In the genomic region with DNA sequence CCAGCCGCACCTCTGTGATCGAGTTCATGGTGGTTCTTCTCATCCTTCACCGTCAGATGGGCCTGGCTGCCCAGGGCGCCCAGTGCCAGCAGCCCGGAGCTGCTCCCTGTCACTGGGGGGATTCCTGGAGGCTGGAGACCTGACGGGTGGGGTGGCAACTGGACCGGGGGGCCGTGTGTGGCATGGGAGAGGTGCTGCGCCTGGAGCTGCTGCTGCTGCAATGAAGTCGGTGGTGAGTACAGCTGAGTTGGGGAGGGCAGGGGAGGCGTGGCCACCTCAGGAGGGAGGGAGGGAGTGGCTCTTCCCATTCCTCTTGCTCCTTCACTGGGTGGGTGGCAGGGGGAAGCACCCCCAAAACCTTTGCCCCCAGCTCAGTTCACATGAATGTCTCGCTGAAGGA, we compare ENCODE assay signal across 1 cellular context.
TF ChIP-seq lines count a peak whose summit lies in the region.

No MANE protein-coding gene starts in this region.

TF ChIP-seq in GM23338, 12 proteins besides CTCF, POLR2A, EP300 and RAD21:
- TF ChIP-seq, protein P1, sequence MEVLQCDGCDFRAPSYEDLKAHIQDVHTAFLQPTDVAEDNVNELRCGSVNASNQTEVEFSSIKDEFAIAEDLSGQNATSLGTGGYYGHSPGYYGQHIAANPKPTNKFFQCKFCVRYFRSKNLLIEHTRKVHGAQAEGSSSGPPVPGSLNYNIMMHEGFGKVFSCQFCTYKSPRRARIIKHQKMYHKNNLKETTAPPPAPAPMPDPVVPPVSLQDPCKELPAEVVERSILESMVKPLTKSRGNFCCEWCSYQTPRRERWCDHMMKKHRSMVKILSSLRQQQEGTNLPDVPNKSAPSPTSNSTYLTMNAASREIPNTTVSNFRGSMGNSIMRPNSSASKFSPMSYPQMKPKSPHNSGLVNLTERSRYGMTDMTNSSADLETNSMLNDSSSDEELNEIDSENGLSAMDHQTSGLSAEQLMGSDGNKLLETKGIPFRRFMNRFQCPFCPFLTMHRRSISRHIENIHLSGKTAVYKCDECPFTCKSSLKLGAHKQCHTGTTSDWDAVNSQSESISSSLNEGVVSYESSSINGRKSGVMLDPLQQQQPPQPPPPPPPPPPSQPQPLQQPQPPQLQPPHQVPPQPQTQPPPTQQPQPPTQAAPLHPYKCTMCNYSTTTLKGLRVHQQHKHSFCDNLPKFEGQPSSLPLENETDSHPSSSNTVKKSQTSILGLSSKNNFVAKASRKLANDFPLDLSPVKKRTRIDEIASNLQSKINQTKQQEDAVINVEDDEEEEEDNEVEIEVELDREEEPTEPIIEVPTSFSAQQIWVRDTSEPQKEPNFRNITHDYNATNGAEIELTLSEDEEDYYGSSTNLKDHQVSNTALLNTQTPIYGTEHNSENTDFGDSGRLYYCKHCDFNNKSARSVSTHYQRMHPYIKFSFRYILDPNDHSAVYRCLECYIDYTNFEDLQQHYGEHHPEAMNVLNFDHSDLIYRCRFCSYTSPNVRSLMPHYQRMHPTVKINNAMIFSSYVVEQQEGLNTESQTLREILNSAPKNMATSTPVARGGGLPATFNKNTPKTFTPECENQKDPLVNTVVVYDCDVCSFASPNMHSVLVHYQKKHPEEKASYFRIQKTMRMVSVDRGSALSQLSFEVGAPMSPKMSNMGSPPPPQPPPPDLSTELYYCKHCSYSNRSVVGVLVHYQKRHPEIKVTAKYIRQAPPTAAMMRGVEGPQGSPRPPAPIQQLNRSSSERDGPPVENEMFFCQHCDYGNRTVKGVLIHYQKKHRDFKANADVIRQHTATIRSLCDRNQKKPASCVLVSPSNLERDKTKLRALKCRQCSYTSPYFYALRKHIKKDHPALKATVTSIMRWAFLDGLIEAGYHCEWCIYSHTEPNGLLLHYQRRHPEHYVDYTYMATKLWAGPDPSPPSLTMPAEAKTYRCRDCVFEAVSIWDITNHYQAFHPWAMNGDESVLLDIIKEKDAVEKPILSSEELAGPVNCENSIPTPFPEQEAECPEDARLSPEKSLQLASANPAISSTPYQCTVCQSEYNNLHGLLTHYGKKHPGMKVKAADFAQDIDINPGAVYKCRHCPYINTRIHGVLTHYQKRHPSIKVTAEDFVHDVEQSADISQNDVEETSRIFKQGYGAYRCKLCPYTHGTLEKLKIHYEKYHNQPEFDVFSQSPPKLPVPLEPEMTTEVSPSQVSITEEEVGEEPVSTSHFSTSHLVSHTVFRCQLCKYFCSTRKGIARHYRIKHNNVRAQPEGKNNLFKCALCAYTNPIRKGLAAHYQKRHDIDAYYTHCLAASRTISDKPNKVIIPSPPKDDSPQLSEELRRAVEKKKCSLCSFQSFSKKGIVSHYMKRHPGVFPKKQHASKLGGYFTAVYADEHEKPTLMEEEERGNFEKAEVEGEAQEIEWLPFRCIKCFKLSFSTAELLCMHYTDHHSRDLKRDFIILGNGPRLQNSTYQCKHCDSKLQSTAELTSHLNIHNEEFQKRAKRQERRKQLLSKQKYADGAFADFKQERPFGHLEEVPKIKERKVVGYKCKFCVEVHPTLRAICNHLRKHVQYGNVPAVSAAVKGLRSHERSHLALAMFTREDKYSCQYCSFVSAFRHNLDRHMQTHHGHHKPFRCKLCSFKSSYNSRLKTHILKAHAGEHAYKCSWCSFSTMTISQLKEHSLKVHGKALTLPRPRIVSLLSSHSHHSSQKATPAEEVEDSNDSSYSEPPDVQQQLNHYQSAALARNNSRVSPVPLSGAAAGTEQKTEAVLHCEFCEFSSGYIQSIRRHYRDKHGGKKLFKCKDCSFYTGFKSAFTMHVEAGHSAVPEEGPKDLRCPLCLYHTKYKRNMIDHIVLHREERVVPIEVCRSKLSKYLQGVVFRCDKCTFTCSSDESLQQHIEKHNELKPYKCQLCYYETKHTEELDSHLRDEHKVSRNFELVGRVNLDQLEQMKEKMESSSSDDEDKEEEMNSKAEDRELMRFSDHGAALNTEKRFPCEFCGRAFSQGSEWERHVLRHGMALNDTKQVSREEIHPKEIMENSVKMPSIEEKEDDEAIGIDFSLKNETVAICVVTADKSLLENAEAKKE (CRISPR knock-in tag; IDR thresholded peaks at IDR 0.05), result no peak
- TF ChIP-seq, protein P2, sequence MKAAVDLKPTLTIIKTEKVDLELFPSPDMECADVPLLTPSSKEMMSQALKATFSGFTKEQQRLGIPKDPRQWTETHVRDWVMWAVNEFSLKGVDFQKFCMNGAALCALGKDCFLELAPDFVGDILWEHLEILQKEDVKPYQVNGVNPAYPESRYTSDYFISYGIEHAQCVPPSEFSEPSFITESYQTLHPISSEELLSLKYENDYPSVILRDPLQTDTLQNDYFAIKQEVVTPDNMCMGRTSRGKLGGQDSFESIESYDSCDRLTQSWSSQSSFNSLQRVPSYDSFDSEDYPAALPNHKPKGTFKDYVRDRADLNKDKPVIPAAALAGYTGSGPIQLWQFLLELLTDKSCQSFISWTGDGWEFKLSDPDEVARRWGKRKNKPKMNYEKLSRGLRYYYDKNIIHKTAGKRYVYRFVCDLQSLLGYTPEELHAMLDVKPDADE (IDR thresholded peaks at IDR 0.05), result no peak
- TF ChIP-seq CREB1 (CRISPR knock-in tag; IDR thresholded peaks at IDR 0.05; ENCODE audit: low read depth), result no peak
- TF ChIP-seq POLR2AphosphoS5 (IDR thresholded peaks at IDR 0.05; ENCODE audit: low read depth), result no peak
- TF ChIP-seq STAT1 (IDR thresholded peaks at IDR 0.05; ENCODE audit: unreplicated experiment), result no peak
- no peak for TF ChIP-seq EZH2phosphoT487 (IDR thresholded peaks at IDR 0.05; ENCODE audit: unreplicated experiment)
- no peak for TF ChIP-seq JUNB (IDR thresholded peaks at IDR 0.05; ENCODE audit: unreplicated experiment)
- no peak for TF ChIP-seq NANOG (IDR thresholded peaks at IDR 0.05; ENCODE audit: borderline replicate concordance)
- no peak for TF ChIP-seq ZNF114 (CRISPR knock-in tag; IDR thresholded peaks at IDR 0.05)
- no peak for TF ChIP-seq EZH2 (IDR thresholded peaks at IDR 0.05; ENCODE audit: low read depth, unreplicated experiment)
- TF ChIP-seq, protein P3, sequence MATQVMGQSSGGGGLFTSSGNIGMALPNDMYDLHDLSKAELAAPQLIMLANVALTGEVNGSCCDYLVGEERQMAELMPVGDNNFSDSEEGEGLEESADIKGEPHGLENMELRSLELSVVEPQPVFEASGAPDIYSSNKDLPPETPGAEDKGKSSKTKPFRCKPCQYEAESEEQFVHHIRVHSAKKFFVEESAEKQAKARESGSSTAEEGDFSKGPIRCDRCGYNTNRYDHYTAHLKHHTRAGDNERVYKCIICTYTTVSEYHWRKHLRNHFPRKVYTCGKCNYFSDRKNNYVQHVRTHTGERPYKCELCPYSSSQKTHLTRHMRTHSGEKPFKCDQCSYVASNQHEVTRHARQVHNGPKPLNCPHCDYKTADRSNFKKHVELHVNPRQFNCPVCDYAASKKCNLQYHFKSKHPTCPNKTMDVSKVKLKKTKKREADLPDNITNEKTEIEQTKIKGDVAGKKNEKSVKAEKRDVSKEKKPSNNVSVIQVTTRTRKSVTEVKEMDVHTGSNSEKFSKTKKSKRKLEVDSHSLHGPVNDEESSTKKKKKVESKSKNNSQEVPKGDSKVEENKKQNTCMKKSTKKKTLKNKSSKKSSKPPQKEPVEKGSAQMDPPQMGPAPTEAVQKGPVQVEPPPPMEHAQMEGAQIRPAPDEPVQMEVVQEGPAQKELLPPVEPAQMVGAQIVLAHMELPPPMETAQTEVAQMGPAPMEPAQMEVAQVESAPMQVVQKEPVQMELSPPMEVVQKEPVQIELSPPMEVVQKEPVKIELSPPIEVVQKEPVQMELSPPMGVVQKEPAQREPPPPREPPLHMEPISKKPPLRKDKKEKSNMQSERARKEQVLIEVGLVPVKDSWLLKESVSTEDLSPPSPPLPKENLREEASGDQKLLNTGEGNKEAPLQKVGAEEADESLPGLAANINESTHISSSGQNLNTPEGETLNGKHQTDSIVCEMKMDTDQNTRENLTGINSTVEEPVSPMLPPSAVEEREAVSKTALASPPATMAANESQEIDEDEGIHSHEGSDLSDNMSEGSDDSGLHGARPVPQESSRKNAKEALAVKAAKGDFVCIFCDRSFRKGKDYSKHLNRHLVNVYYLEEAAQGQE (IDR thresholded peaks at IDR 0.05; ENCODE audit: unreplicated experiment), result no peak
